Comparison of ENCODE assay signal across 3 cellular contexts in genomic region chr10:70902659-70903261, GRCh38.
TF ChIP-seq lines count a peak whose summit lies in the region.

No MANE protein-coding gene starts in this region.

TF ChIP-seq in SK-N-SH treated with all-trans-retinoic acid at 6 μM for 48 hours, 23 proteins besides CTCF, POLR2A, EP300 and RAD21:
- TF ChIP-seq CSDC2 (CRISPR knock-in tag; IDR thresholded peaks at IDR 0.05) (no peak), ZNF8 (CRISPR knock-in tag; IDR thresholded peaks at IDR 0.05) (no peak), GLIS3 (CRISPR knock-in tag; IDR thresholded peaks at IDR 0.05) (no peak), ESRRG (CRISPR knock-in tag; IDR thresholded peaks at IDR 0.05) (no peak), SNAI2 (CRISPR knock-in tag; IDR thresholded peaks at IDR 0.05) (no peak), TCF4 (CRISPR knock-in tag; IDR thresholded peaks at IDR 0.05; ENCODE audit: borderline replicate concordance) (no peak), RARB (CRISPR knock-in tag; IDR thresholded peaks at IDR 0.05) (no peak), ZNF565 (CRISPR knock-in tag; conservative IDR thresholded peaks at IDR 0.05; ENCODE audit: low read depth) (no peak), OSR1 (CRISPR knock-in tag; IDR thresholded peaks at IDR 0.05) (no peak), ZFP30 (CRISPR knock-in tag; IDR thresholded peaks at IDR 0.05) (no peak), ARNTL (CRISPR knock-in tag; IDR thresholded peaks at IDR 0.05; ENCODE audit: borderline replicate concordance, low read depth) (no peak), ZFP3 (CRISPR knock-in tag; IDR thresholded peaks at IDR 0.05) (no peak), POU6F1 (CRISPR knock-in tag; IDR thresholded peaks at IDR 0.05; ENCODE audit: borderline replicate concordance, low read depth) (no peak), ZC3H10 (CRISPR knock-in tag; IDR thresholded peaks at IDR 0.05) (no peak), CSRNP3 (CRISPR knock-in tag; IDR thresholded peaks at IDR 0.05) (no peak), PPARA (CRISPR knock-in tag; IDR thresholded peaks at IDR 0.05; ENCODE audit: borderline replicate concordance) (no peak), ZNF70 (CRISPR knock-in tag; IDR thresholded peaks at IDR 0.05) (no peak), PATZ1 (CRISPR knock-in tag; IDR thresholded peaks at IDR 0.05; ENCODE audit: borderline replicate concordance) (no peak), TOX (CRISPR knock-in tag; IDR thresholded peaks at IDR 0.05; ENCODE audit: borderline replicate concordance) (no peak)

TF ChIP-seq in SK-N-SH, 30 proteins besides CTCF, POLR2A, EP300 and RAD21:
- no peak for TF ChIP-seq TCF12 (IDR thresholded peaks at IDR 0.05)
- no peak for TF ChIP-seq NFIC (IDR thresholded peaks at IDR 0.05; ENCODE audit: borderline replicate concordance)
- no peak for TF ChIP-seq TAF1 (IDR thresholded peaks at IDR 0.05; ENCODE audit: borderline replicate concordance, low read depth, low read length)
- TF ChIP-seq TEAD4 (IDR thresholded peaks at IDR 0.05; ENCODE audit: borderline replicate concordance, insufficient read depth) = no peak
- TF ChIP-seq ZBTB33 (IDR thresholded peaks at IDR 0.05; ENCODE audit: borderline replicate concordance, low read depth) = no peak

TF ChIP-seq in H1, 55 proteins besides CTCF, POLR2A, EP300 and RAD21:
- no peak for TF ChIP-seq BACH1 (IDR thresholded peaks at IDR 0.05; ENCODE audit: low read length)
- TF ChIP-seq RNF2 (IDR thresholded peaks at IDR 0.05; ENCODE audit: borderline replicate concordance, low read depth, low read length, missing control alignments, poor library complexity, severe bottlenecking) = no peak
- no peak for TF ChIP-seq JUN (IDR thresholded peaks at IDR 0.05; ENCODE audit: low read depth, low read length)
TF ChIP-seq in H1: peak in this region for 0.
